In the genomic region with DNA sequence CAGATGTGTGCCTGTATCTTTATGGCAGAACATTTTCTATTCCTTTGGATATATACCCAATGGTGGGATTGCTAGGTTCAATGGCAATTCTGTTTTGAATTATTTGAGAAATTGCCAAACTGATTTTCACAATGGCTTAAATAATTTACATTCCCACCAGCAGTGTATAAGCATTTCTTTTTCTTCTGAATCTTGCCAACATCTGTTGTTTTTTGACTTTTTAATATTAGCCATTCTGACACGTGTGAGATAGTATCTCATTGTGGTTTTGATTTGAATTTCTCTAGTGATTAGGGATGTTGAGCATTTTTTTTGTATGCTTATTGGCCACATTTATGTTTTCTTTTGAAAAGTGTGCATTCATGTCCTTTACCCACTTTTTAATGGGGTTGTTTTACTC, we compare ENCODE assay signal across 28 cellular contexts.
"Had no signal": no experiment of that assay in that cellular context is flagged by ENCODE, and none has a peak within 500 bp of the region (broad histone marks: within the 10 kb centered on the region; RNA-seq: fewer than 3 reads in every experiment).

No MANE protein-coding gene starts in this region.

- ATAC-seq: activated CD8-positive, alpha-beta T cell treated with anti-CD3 and anti-CD28 coated beads for 36 hours; activated T-cell treated with anti-CD3 and anti-CD28 coated beads, Interleukin-2, amount 50 U/mL, for 72 hours; activated T-helper 17 cell treated with anti-CD3 and anti-CD28 coated beads, Interleukin-2, amount 50 U/mL, for 72 hours; PC-3; Right ventricle myocardium inferior had no signal

- H3K4me3 ChIP-seq: adrenal gland, Peyer's patch had no signal

- H3K27ac ChIP-seq: adrenal gland, Peyer's patch had no signal

- H3K4me1 ChIP-seq: adrenal gland, Peyer's patch had no signal

- DNase-seq: activated CD4-positive, alpha-beta T cell treated with anti-CD3 and anti-CD28 coated beads, Interleukin-2, amount 10 ng/mL, durations not matched to agents 24 days and 14 days; activated CD4-positive, alpha-beta T cell treated with anti-CD3 and anti-CD28 coated beads, Interleukin-2, amount 50 U/mL, for 4 hours; activated CD8-positive, alpha-beta T cell treated with anti-CD3 and anti-CD28 coated beads for 36 hours; activated effector memory CD4-positive, alpha-beta T cell treated with anti-CD3 and anti-CD28 coated beads, Interleukin-2, amount 50 U/mL, for 16 hours; activated naive CD4-positive, alpha-beta T cell; activated naive CD4-positive, alpha-beta T cell treated with anti-CD3 and anti-CD28 coated beads, Interleukin-2, amount 50 U/mL, for 16 hours; activated naive CD8-positive, alpha-beta T cell treated with anti-CD3 and anti-CD28 coated beads, Interleukin-2, amount 10 ng/mL, durations not matched to agents 7 days and 5 days; activated T-cell treated with anti-CD3 and anti-CD28 coated beads, Interleukin-2, amount 50 U/mL, for 1 hour; activated T-cell treated with anti-CD3 and anti-CD28 coated beads, Interleukin-2, amount 50 U/mL, for 72 hours; adrenal gland; anterior cingulate cortex; caudate nucleus; cerebellar nuclear complex; Karpas-422; KBM-7; NCI-H1105; NCI-H1417 treated with DMSO at 0.1 percent for 48 hours; NCI-H2029; NCI-H345; NCI-H524 treated with DMSO at 0.1 percent for 48 hours; NK-92 treated with Interleukin-12 subunit alpha and Interleukin-12 subunit beta, amount 100 ng/mL, for 24 hours; PC-3; Peyer's patch; RPMI8226; SIG-M5 had no signal

- H3K9me3 ChIP-seq: Peyer's patch had no signal

- FAIRE-seq: bronchial epithelial cell had no signal

- H3K36me3 ChIP-seq: adrenal gland, Peyer's patch had no signal

- H3K27me3 ChIP-seq: adrenal gland, Peyer's patch had no signal
